Comparison of ENCODE assay signal across 9 cellular contexts in the genomic region with DNA sequence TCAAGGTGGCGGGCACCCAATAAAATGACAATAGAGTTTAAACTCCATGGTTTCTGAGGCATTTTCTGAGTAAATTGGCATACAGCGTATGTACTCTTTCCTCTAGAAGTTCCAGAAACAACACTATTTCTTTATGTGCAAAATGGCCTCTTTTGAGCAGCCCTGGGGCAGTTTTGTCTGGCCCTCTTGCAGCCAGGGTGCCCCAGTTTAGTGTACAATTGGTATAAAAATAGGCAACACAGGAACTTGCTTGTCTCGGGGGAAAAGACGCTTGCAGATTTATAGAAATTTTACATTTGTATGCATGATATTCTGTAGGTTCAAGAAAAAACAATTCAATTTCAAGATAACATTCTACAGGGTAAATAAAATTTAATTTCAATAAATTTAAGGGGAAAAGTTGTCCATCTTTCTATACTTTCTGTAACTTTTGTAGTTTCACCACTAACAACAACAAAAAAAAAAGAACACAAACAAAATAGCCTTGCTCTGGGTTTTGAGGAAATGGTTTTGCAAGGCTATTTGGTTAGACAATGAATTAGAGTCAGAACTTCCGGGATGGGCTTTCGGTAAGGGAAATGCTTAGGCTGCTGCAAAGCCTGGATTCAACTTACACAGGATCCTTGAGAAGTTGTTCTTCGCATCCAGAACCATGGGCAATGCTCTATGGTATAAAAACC. TPM values are rescaled to one million over a fixed set of nuclear protein-coding genes. Genes with fewer than 3 reads are reported as not detected.
A peak's percentile ranks its signal among the peaks of the same experiment; 100 is the strongest.
DNase-seq lines count a peak whose midpoint lies in the region; ATAC-seq and TF ChIP-seq lines count a peak whose summit lies in the region.
"Had no signal": no experiment of that assay in that cellular context is flagged by ENCODE, and none has a peak within 500 bp of the region (broad histone marks: within the 10 kb centered on the region; RNA-seq: fewer than 3 reads in every experiment).

No MANE protein-coding gene starts in this region.

- H3K27me3 Mint-ChIP-seq in activated B cell treated with CpG ODN at 0.5 μM for 24 hours = no peaks in the 10 kb centered on the region
- H3K27me3 Mint-ChIP-seq in WTC11 (ENCODE audit: low read depth) = no peaks in the 10 kb centered on the region

- intact Hi-C loops in heart left ventricle (cut with DNase I) = no loop called here
- intact Hi-C loops in Right ventricle myocardium inferior (cut with DNase I) = no loop called here
- intact Hi-C loops in activated B cell treated with CpG ODN at 0.5 μM for 24 hours (cut with micrococcal nuclease) = loop anchor here (1.0 to 5.0 kb wide), 5 partner anchors 10 to 416 kb away; a partner anchor contains a TSS
- intact Hi-C loops in PC-9 (cut with micrococcal nuclease; ENCODE audit: unreplicated experiment) = no loop called here

- H3K27ac ChIP-seq in heart left ventricle (peak overlapping the region in 11 of 12 donors; percentile 35 to 88 (median 55)), upper lobe of left lung (peak overlapping the region in 3 of 4 donors; percentile 22 to 73 (median 62)), PC-9 (no peak overlapping the region)

- H3K4me3 ChIP-seq in heart left ventricle (peak overlapping the region in 1 of 12 donors; percentile 35), upper lobe of left lung (no peak overlapping the region), PC-9 (no peak overlapping the region)

- no peak overlapping the region for H2AFZ ChIP-seq in PC-9

- ATAC-seq in heart left ventricle (peak in 3 of 4 donors; percentile 39 to 56 (median 53)), Right ventricle myocardium inferior (no peak), HG03064 (IDR thresholded peaks at IDR 0.05; ENCODE audit: low read depth, unreplicated experiment) (peak; percentile 33), activated B cell treated with CpG ODN at 0.5 μM for 24 hours (ENCODE audit: low read depth) (peak; percentile 29), upper lobe of left lung (ENCODE audit: low FRiP score in 2 of 2) (no peak), WTC11 (no peak)

- H3K36me3 ChIP-seq in heart left ventricle (no peaks in the 10 kb centered on the region), upper lobe of left lung (no peaks in the 10 kb centered on the region), PC-9 (ENCODE audit: low read depth) (no peaks in the 10 kb centered on the region)

- H3K79me2 ChIP-seq in PC-9 (ENCODE audit: low read depth) = peaks cover 74% of the 10 kb centered on the region

- no TSS peak for BruUV-seq in PC-9 (replicated peaks; lab: Mats Ljungman, UMichigan)

- H3K9me3 ChIP-seq in heart left ventricle (no peaks in the 10 kb centered on the region), upper lobe of left lung (no peaks in the 10 kb centered on the region), PC-9 (ENCODE audit: insufficient read depth, low read depth) (no peaks in the 10 kb centered on the region)

- H3K9me3 Mint-ChIP-seq in activated B cell treated with CpG ODN at 0.5 μM for 24 hours = no peaks in the 10 kb centered on the region
- peaks cover 6% of the 10 kb centered on the region for H3K9me3 Mint-ChIP-seq in WTC11

- no peak for TF ChIP-seq EP300 in upper lobe of left lung (IDR thresholded peaks at IDR 0.05)

- DNase-seq in heart left ventricle (no peak), Right ventricle myocardium inferior (ENCODE audit: missing footprints) (no peak), activated B cell treated with CpG ODN at 0.5 μM for 24 hours (no peak), upper lobe of left lung (no peak), PC-9 (no peak), NCI-H748 treated with DMSO at 0.1 percent for 48 hours (lab: John Stamatoyannopoulos, UW) (no peak), WTC11 (ENCODE audit: low spot score) (no peak)
- DNase-seq: central memory CD4-positive, alpha-beta T cell had no signal

- H3K27ac Mint-ChIP-seq in activated B cell treated with CpG ODN at 0.5 μM for 24 hours = peak overlapping the region; percentile 86
- no peak overlapping the region for H3K27ac Mint-ChIP-seq in WTC11

- TF ChIP-seq CTCF in heart left ventricle (IDR thresholded peaks at IDR 0.05) = no peak
- no peak for TF ChIP-seq CTCF in activated B cell treated with CpG ODN at 0.5 μM for 24 hours (IDR thresholded peaks at IDR 0.05)
- TF ChIP-seq CTCF in upper lobe of left lung (IDR thresholded peaks at IDR 0.05) = no peak
- no peak for TF ChIP-seq CTCF in PC-9 (conservative IDR thresholded peaks at IDR 0.05)
- no peak for TF ChIP-seq CTCF in WTC11 (IDR thresholded peaks at IDR 0.05)

- no peaks in the 10 kb centered on the region for H3K36me3 Mint-ChIP-seq in activated B cell treated with CpG ODN at 0.5 μM for 24 hours (ENCODE audit: low read depth)
- H3K36me3 Mint-ChIP-seq in WTC11 = peaks cover 6% of the 10 kb centered on the region

- H3K4me2 ChIP-seq in PC-9 = no peak overlapping the region

- peaks cover 96% of the 10 kb centered on the region for H3K4me1 Mint-ChIP-seq in activated B cell treated with CpG ODN at 0.5 μM for 24 hours
- H3K4me1 Mint-ChIP-seq in WTC11 = peaks cover 41% of the 10 kb centered on the region

- H4K20me1 ChIP-seq in PC-9 (ENCODE audit: insufficient read depth) = 0 out of 2 replicates have a peak, but pooled peaks cover 6% of the 10 kb centered on the region

- POLR2A ChIA-PET in activated B cell treated with CpG ODN at 0.5 μM for 24 hours (lab: Charles Lee) = no interaction called here
- POLR2A ChIA-PET in PC-9 (lab: Charles Lee; ENCODE audit: unreplicated experiment) = no interaction called here
- POLR2A ChIA-PET in WTC11 (lab: Charles Lee) = no interaction called here

- peak overlapping the region; percentile 73 for H3K4me3 Mint-ChIP-seq in activated B cell treated with CpG ODN at 0.5 μM for 24 hours
- no peak overlapping the region for H3K4me3 Mint-ChIP-seq in WTC11

- H3K9me2 ChIP-seq in PC-9 (ENCODE audit: insufficient read depth) = no peaks in the 10 kb centered on the region

- CTCF ChIA-PET in activated B cell treated with CpG ODN at 0.5 μM for 24 hours (lab: Charles Lee) = no interaction called here
- CTCF ChIA-PET in PC-9 (lab: Charles Lee) = no interaction called here
- CTCF ChIA-PET in WTC11 (lab: Charles Lee) = no interaction called here

- peaks cover 39% of the 10 kb centered on the region for H3F3A ChIP-seq in PC-9 (ENCODE audit: insufficient read depth, low read depth)

- H3K4me1 ChIP-seq in heart left ventricle (peaks cover 10 to 95% (median 72%) of the 10 kb centered on the region in 12 donors), upper lobe of left lung (peaks cover 59 to 94% (median 76%) of the 10 kb centered on the region in 4 donors), PC-9 (replicated peaks; ENCODE audit: insufficient read depth) (peaks cover 44% of the 10 kb centered on the region)

- no peaks in the 10 kb centered on the region for H3K27me3 ChIP-seq in heart left ventricle
- H3K27me3 ChIP-seq in upper lobe of left lung = no peaks in the 10 kb centered on the region
- H3K27me3 ChIP-seq in PC-9 (ENCODE audit: insufficient read depth, low read depth) = no peaks in the 10 kb centered on the region

- WGBS in heart left ventricle, 4 donors = 59 to 69% (median 66%) methylated on average over 7 of the region's 7 CpGs
- WGBS in upper lobe of left lung, 2 donors = 56 to 57% methylated on average over 7 of the region's 7 CpGs

- TF ChIP-seq POLR2A in heart left ventricle (IDR thresholded peaks at IDR 0.05) (no peak), upper lobe of left lung (IDR thresholded peaks at IDR 0.05) (no peak)

TF ChIP-seq in WTC11, 78 proteins besides CTCF, POLR2A, EP300 and RAD21:
- no peak for TF ChIP-seq ZNF317 (CRISPR knock-in tag; IDR thresholded peaks at IDR 0.05; ENCODE audit: borderline replicate concordance, low read depth)
- no peak for TF ChIP-seq HMGA2 (CRISPR knock-in tag; IDR thresholded peaks at IDR 0.05)
- no peak for TF ChIP-seq GABPB1 (CRISPR knock-in tag; IDR thresholded peaks at IDR 0.05)
- TF ChIP-seq, protein P1, sequence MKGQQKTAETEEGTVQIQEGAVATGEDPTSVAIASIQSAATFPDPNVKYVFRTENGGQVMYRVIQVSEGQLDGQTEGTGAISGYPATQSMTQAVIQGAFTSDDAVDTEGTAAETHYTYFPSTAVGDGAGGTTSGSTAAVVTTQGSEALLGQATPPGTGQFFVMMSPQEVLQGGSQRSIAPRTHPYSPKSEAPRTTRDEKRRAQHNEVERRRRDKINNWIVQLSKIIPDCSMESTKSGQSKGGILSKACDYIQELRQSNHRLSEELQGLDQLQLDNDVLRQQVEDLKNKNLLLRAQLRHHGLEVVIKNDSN (CRISPR knock-in tag; IDR thresholded peaks at IDR 0.05) = no peak
- TF ChIP-seq, protein P2, sequence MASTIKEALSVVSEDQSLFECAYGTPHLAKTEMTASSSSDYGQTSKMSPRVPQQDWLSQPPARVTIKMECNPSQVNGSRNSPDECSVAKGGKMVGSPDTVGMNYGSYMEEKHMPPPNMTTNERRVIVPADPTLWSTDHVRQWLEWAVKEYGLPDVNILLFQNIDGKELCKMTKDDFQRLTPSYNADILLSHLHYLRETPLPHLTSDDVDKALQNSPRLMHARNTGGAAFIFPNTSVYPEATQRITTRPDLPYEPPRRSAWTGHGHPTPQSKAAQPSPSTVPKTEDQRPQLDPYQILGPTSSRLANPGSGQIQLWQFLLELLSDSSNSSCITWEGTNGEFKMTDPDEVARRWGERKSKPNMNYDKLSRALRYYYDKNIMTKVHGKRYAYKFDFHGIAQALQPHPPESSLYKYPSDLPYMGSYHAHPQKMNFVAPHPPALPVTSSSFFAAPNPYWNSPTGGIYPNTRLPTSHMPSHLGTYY (CRISPR knock-in tag; IDR thresholded peaks at IDR 0.05) = no peak
- TF ChIP-seq TCF7 (CRISPR knock-in tag; IDR thresholded peaks at IDR 0.05; ENCODE audit: low read depth) = no peak
- TF ChIP-seq CREM (CRISPR knock-in tag; IDR thresholded peaks at IDR 0.05) = no peak
- TF ChIP-seq, protein P3, sequence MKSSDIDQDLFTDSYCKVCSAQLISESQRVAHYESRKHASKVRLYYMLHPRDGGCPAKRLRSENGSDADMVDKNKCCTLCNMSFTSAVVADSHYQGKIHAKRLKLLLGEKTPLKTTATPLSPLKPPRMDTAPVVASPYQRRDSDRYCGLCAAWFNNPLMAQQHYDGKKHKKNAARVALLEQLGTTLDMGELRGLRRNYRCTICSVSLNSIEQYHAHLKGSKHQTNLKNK (CRISPR knock-in tag; IDR thresholded peaks at IDR 0.05) = no peak
- no peak for TF ChIP-seq JAZF1 (CRISPR knock-in tag; IDR thresholded peaks at IDR 0.05)
- no peak for TF ChIP-seq ZNF263 (CRISPR knock-in tag; IDR thresholded peaks at IDR 0.05; ENCODE audit: low read depth)
- no peak for TF ChIP-seq NR1H2 (CRISPR knock-in tag; IDR thresholded peaks at IDR 0.05)
- no peak for TF ChIP-seq OVOL2 (CRISPR knock-in tag; IDR thresholded peaks at IDR 0.05; ENCODE audit: borderline replicate concordance)

RNA-seq across cellular contexts. Expression of a gene that starts 45.3 kb away (rescaled TPM):
- total RNA-seq in heart left ventricle (10 to 100 TPM in 8 of 9 donors, 1 to 10 TPM in 1; 9.8 to 20.1 (median 12.9) TPM), Right ventricle myocardium inferior (11.9 TPM), activated B cell treated with CpG ODN at 0.5 μM for 24 hours (44.0 and 46.3 TPM in 2 replicates), upper lobe of left lung (10 to 100 TPM; 17.2 to 27.0 (median 22.7) TPM), PC-9 (2021) (10.5 TPM in 2 replicates), WTC11 (2021) (9.2 to 11.8 TPM (median 9.7 TPM) in 3 replicates)
- 1 to 10 TPM; 4.5 to 6.4 TPM for polyA plus RNA-seq in heart left ventricle

Comparison
In these comparisons a context has a peak if more than half of its experiments do, and no peak if none do; other contexts are left out.
1. ATAC-seq: peak in heart left ventricle (3 of 4), HG03064 (single experiment) and activated B cell treated with CpG ODN at 0.5 μM for 24 hours (single experiment); none in Right ventricle myocardium inferior (single experiment), upper lobe of left lung (0 of 2) and WTC11 (single experiment).